Comparison of ENCODE assay signal across 18 cellular contexts in genomic region chr10:14039968-14040668, GRCh38.
A peak's percentile ranks its signal among the peaks of the same experiment; 100 is the strongest.
DNase-seq lines count a peak whose midpoint lies in the region; ATAC-seq, FAIRE-seq and TF ChIP-seq lines count a peak whose summit lies in the region.
"Had no signal": no experiment of that assay in that cellular context is flagged by ENCODE, and none has a peak within 500 bp of the region (broad histone marks: within the 10 kb centered on the region; RNA-seq: fewer than 3 reads in every experiment).

No MANE protein-coding gene starts in this region.

- peaks cover 6% of the 10 kb centered on the region for H3K9me3 Mint-ChIP-seq in astrocyte (ENCODE audit: unreplicated experiment)
- H3K9me3 Mint-ChIP-seq in activated naive CD4-positive, alpha-beta T cell treated with anti-CD3 and anti-CD28 coated beads for 36 hours, result peaks cover 6% of the 10 kb centered on the region
- H3K9me3 Mint-ChIP-seq: immature natural killer cell; neural crest cell; T-helper 1 cell treated with Interleukin-12 subunit alpha and Interleukin-12 subunit beta and Interleukin-4 antibody, amounts not matched to agents 30 μg/mL and 1 μg/mL, for 36 hours had no signal

- no peaks in the 10 kb centered on the region for H3K27me3 Mint-ChIP-seq in astrocyte (ENCODE audit: low read depth, unreplicated experiment)
- no peaks in the 10 kb centered on the region for H3K27me3 Mint-ChIP-seq in activated naive CD4-positive, alpha-beta T cell treated with anti-CD3 and anti-CD28 coated beads for 36 hours (ENCODE audit: low read depth)
- H3K27me3 Mint-ChIP-seq: activated naive CD8-positive, alpha-beta T cell treated with anti-CD3 and anti-CD28 coated beads, Interleukin-2, amount 10 ng/mL, durations not matched to agents 7 days and 5 days; CD4-positive, alpha-beta T cell had no signal

- H4K20me1 ChIP-seq in BLaER1 (no peaks in the 10 kb centered on the region), astrocyte (ENCODE audit: insufficient read depth, low read length) (no peaks in the 10 kb centered on the region)

- peaks cover 2% of the 10 kb centered on the region for H3K36me3 Mint-ChIP-seq in astrocyte (ENCODE audit: low read depth, unreplicated experiment)
- H3K36me3 Mint-ChIP-seq in activated naive CD4-positive, alpha-beta T cell treated with anti-CD3 and anti-CD28 coated beads for 36 hours (ENCODE audit: low read depth), result no peaks in the 10 kb centered on the region
- H3K36me3 Mint-ChIP-seq: activated naive CD8-positive, alpha-beta T cell treated with anti-CD3 and anti-CD28 coated beads, Interleukin-2, amount 10 ng/mL, durations not matched to agents 7 days and 5 days; immature natural killer cell had no signal

- H3K4me3 ChIP-seq in BLaER1 (no peak overlapping the region), astrocyte (ENCODE audit: insufficient read depth, low read depth, low read length) (no peak overlapping the region), heart right ventricle (no peak overlapping the region)

- CTCF ChIA-PET in activated naive CD4-positive, alpha-beta T cell treated with anti-CD3 and anti-CD28 coated beads for 36 hours (lab: Charles Lee), result no interaction called here

- peaks cover 17% of the 10 kb centered on the region for H3K4me1 Mint-ChIP-seq in astrocyte (ENCODE audit: low read depth, unreplicated experiment)
- H3K4me1 Mint-ChIP-seq in activated naive CD4-positive, alpha-beta T cell treated with anti-CD3 and anti-CD28 coated beads for 36 hours (ENCODE audit: low read depth), result peaks cover 9% of the 10 kb centered on the region
- H3K4me1 Mint-ChIP-seq: immature natural killer cell had no signal

- WGBS in heart right ventricle, 2 donors, result 70 to 80% methylated on average over 4 of the region's 4 CpGs

- TF ChIP-seq CTCF in astrocyte (IDR thresholded peaks at IDR 0.05; ENCODE audit: insufficient read depth, low read depth, low read length) (no peak), heart right ventricle (IDR thresholded peaks at IDR 0.05) (no peak)

- H3K4me1 ChIP-seq in BLaER1, result peaks cover 12% of the 10 kb centered on the region; the same call in 1 of the 2 replicates
- H3K4me1 ChIP-seq in astrocyte (ENCODE audit: insufficient read depth, low read length), result no peaks in the 10 kb centered on the region
- peaks cover 0 to 26% (median 19%) of the 10 kb centered on the region in 9 donors for H3K4me1 ChIP-seq in heart right ventricle

- H3K27ac Mint-ChIP-seq in astrocyte (ENCODE audit: unreplicated experiment), result peak overlapping the region; percentile 35
- H3K27ac Mint-ChIP-seq in activated naive CD4-positive, alpha-beta T cell treated with anti-CD3 and anti-CD28 coated beads for 36 hours, result no peak overlapping the region
- H3K27ac Mint-ChIP-seq: activated naive CD8-positive, alpha-beta T cell treated with anti-CD3 and anti-CD28 coated beads, Interleukin-2, amount 10 ng/mL, durations not matched to agents 7 days and 5 days; CD4-positive, alpha-beta T cell; immature natural killer cell; T-helper 1 cell treated with Interleukin-12 subunit alpha and Interleukin-12 subunit beta and Interleukin-4 antibody, amounts not matched to agents 30 μg/mL and 1 μg/mL, for 36 hours had no signal

- H3K79me2 ChIP-seq in astrocyte (ENCODE audit: insufficient read depth, low read length), result no peaks in the 10 kb centered on the region

- DNase-seq in astrocyte (ENCODE audit: low read depth) (peak; percentile 87), heart right ventricle (no peak), renal cortical epithelial cell (ENCODE audit: low read depth) (peak; percentile 71), head of caudate nucleus (no peak)
- DNase-seq in stimulated activated CD4-positive, alpha-beta T cell treated with anti-CD3 and anti-CD28 coated beads, Interleukin-2, amount 100 ng/mL, for 24 hours, result no peak
- DNase-seq in activated naive CD4-positive, alpha-beta T cell treated with anti-CD3 and anti-CD28 coated beads for 36 hours, result no peak
- DNase-seq: activated CD8-positive, alpha-beta memory T cell treated with anti-CD3 and anti-CD28 coated beads for 24 hours; activated naive CD8-positive, alpha-beta T cell treated with anti-CD3 and anti-CD28 coated beads, Interleukin-2, amount 10 ng/mL, durations not matched to agents 7 days and 5 days; CD4-positive, alpha-beta T cell; immature natural killer cell; Kasumi-1; NCI-H2029; stimulated activated CD4-positive, alpha-beta T cell treated with anti-CD3 and anti-CD28 coated beads, Interleukin-2, amount 100 ng/mL, for 48 hours had no signal

- H3K9ac ChIP-seq in BLaER1, result no peak overlapping the region
- no peak overlapping the region for H3K9ac ChIP-seq in astrocyte (ENCODE audit: low read length)

- H3K4me2 ChIP-seq in BLaER1 (peak overlapping the region; percentile 4; the same call in 1 of the 2 replicates), astrocyte (ENCODE audit: low read length) (no peak overlapping the region)

- ATAC-seq in heart right ventricle, result peak in 7 of 8 donors; percentile 35 to 73 (median 49)
- ATAC-seq in GM18909 (IDR thresholded peaks at IDR 0.05; ENCODE audit: poor library complexity, unreplicated experiment), result no peak

- H3K9me3 ChIP-seq in BLaER1 (no peaks in the 10 kb centered on the region), astrocyte (ENCODE audit: insufficient read depth, low read depth, low read length) (no peaks in the 10 kb centered on the region), heart right ventricle (no peaks in the 10 kb centered on the region)

- intact Hi-C loops in heart right ventricle (cut with DNase I) (loop anchor here in 3 of 10 donors (5.0 kb wide), 3 partner anchors 32 to 43 kb away; no protein-coding TSS in a partner anchor), head of caudate nucleus (cut with DNase I) (no loop called here)
- intact Hi-C loops in activated naive CD4-positive, alpha-beta T cell treated with anti-CD3 and anti-CD28 coated beads for 36 hours (cut with micrococcal nuclease), result loop anchor here (2.0 kb wide), 1 partner anchor 31 kb away; no protein-coding TSS in a partner anchor

- H3K27ac ChIP-seq in BLaER1 (no peak overlapping the region), astrocyte (ENCODE audit: low read depth, low read length) (no peak overlapping the region), heart right ventricle (peak overlapping the region in 9 of 10 donors; percentile 2 to 68 (median 47))

- H2AFZ ChIP-seq in astrocyte (ENCODE audit: low read depth, low read length), result no peak overlapping the region

- FAIRE-seq in astrocyte (lab: Jason Lieb, UNC), result peak; percentile 52
- FAIRE-seq: H54 had no signal

- H3K27me3 ChIP-seq in BLaER1, result no peaks in the 10 kb centered on the region
- no peaks in the 10 kb centered on the region for H3K27me3 ChIP-seq in astrocyte (ENCODE audit: insufficient read depth, low read length)
- H3K27me3 ChIP-seq in heart right ventricle, result no peaks in the 10 kb centered on the region

- H3K4me3 Mint-ChIP-seq in astrocyte (ENCODE audit: unreplicated experiment), result no peak overlapping the region
- no peak overlapping the region for H3K4me3 Mint-ChIP-seq in activated naive CD4-positive, alpha-beta T cell treated with anti-CD3 and anti-CD28 coated beads for 36 hours
- H3K4me3 Mint-ChIP-seq: activated naive CD8-positive, alpha-beta T cell treated with anti-CD3 and anti-CD28 coated beads, Interleukin-2, amount 10 ng/mL, durations not matched to agents 7 days and 5 days; CD4-positive, alpha-beta T cell; immature natural killer cell; neural crest cell; T-helper 1 cell treated with Interleukin-12 subunit alpha and Interleukin-12 subunit beta and Interleukin-4 antibody, amounts not matched to agents 30 μg/mL and 1 μg/mL, for 36 hours had no signal

- H3K36me3 ChIP-seq in BLaER1, result no peaks in the 10 kb centered on the region
- H3K36me3 ChIP-seq in astrocyte (ENCODE audit: insufficient read depth, low read length), result no peaks in the 10 kb centered on the region
- no peaks in the 10 kb centered on the region for H3K36me3 ChIP-seq in heart right ventricle

Comparison
In these comparisons a context has a peak if more than half of its experiments do, and no peak if none do; other contexts are left out.
1. H3K27ac ChIP-seq: peak in heart right ventricle (9 of 10); none in BLaER1 (single experiment) and astrocyte (single experiment).
2. DNase-seq: peak in astrocyte (single experiment) and renal cortical epithelial cell (single experiment); none in heart right ventricle (0 of 2), head of caudate nucleus (0 of 42), stimulated activated CD4-positive, alpha-beta T cell treated with anti-CD3 and anti-CD28 coated beads, Interleukin-2, amount 100 ng/mL, for 24 hours (0 of 2) and activated naive CD4-positive, alpha-beta T cell treated with anti-CD3 and anti-CD28 coated beads for 36 hours (single experiment).